ENCODE assay signal across 8 cellular contexts in genomic region chr1:149884433-149885363, GRCh38.
DNase-seq lines count a peak whose midpoint lies in the region; ATAC-seq lines count a peak whose summit lies in the region.

No MANE protein-coding gene starts in this region.

- no peak for ATAC-seq in GM21619 (IDR thresholded peaks at IDR 0.05; ENCODE audit: unreplicated experiment)

- peak; percentile 17 to 42 for DNase-seq in activated T-cell treated with anti-CD3 and anti-CD28 coated beads, Interleukin-2, amount 50 U/mL, for 48 hours
- no peak for DNase-seq in activated T-cell treated with anti-CD3 and anti-CD28 coated beads, Interleukin-2, amount 50 U/mL, for 1 hour
- DNase-seq in NCI-H1436 (lab: John Stamatoyannopoulos, UW) (peak; percentile 22), SKM-1 treated with dmso at 0.1 percent for 144 hours (lab: John Stamatoyannopoulos, UW; ENCODE audit: unreplicated experiment) (peak; percentile 95), foreskin melanocyte (peak; percentile 46), HPDE6-E6E7 (ENCODE audit: extremely low spot score) (no peak)

- H3K27ac ChIP-seq in skin epidermis = peak overlapping the region in 20 of 21 experiments; percentile 85 to 97 (median 94)

- peak overlapping the region; percentile 56 to 76 (median 61) for H3K4me3 ChIP-seq in skin epidermis

Comparison
In these comparisons a context has a peak if more than half of its experiments do, and no peak if none do; other contexts are left out.
1. DNase-seq: peak in activated T-cell treated with anti-CD3 and anti-CD28 coated beads, Interleukin-2, amount 50 U/mL, for 48 hours (2 of 2), NCI-H1436 (single experiment), SKM-1 treated with dmso at 0.1 percent for 144 hours (single experiment) and foreskin melanocyte (single experiment); none in activated T-cell treated with anti-CD3 and anti-CD28 coated beads, Interleukin-2, amount 50 U/mL, for 1 hour (single experiment) and HPDE6-E6E7 (single experiment).